ENCODE assay signal across 16 cellular contexts in the genomic region with DNA sequence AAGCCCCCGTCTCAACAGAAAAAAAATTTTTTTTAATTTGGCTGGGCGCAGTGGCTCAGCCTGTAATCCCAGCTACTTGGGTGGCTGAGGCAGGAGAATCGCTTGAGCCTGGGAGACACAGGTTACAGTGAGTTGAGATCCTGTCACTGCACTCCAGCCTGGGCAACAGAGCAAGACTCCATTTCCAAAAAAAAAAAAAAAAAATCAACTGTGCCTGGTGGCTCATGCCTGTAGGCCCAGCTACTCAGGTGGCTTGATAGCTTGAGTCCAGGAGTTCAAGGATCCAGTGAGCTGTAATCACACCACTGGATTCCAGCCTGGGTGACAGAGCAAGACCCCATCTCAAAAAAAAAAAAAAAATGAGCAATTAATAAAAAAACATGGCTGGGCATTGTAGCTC.
"Had no signal": no experiment of that assay in that cellular context is flagged by ENCODE, and none has a peak within 500 bp of the region (broad histone marks: within the 10 kb centered on the region; RNA-seq: fewer than 3 reads in every experiment).

No MANE protein-coding gene starts in this region.

- H3K27me3 ChIP-seq: heart left ventricle, pancreas had no signal

- H3K9me3 ChIP-seq: heart left ventricle, pancreas had no signal

- DNase-seq: effector memory CD4-positive, alpha-beta T cell; heart left ventricle; hippocampal formation; left colon; left ventricle myocardium superior; mesendoderm; naive B cell; occipital lobe; right cardiac atrium; stimulated activated CD4-positive, alpha-beta T cell treated with anti-CD3 and anti-CD28 coated beads, Interleukin-2, amount 100 ng/mL, for 48 hours; stimulated activated naive CD4-positive, alpha-beta T cell treated with Interleukin-2 at 50 U/mL for 16 hours; trophoblast cell had no signal

- H3K4me3 ChIP-seq: lung, pancreas, smooth muscle cell had no signal

- H3K36me3 ChIP-seq: pancreas had no signal

- H3K27ac ChIP-seq: pancreas had no signal

- ATAC-seq: esophagus mucosa, heart left ventricle, left colon, left ventricle myocardium superior, pancreas, right cardiac atrium had no signal
